Comparison of ENCODE assay signal across 12 cellular contexts in genomic region chr6:156917213-156917612, GRCh38.
DNase-seq lines count a peak whose midpoint lies in the region; ATAC-seq lines count a peak whose summit lies in the region.
"Had no signal": no experiment of that assay in that cellular context is flagged by ENCODE, and none has a peak within 500 bp of the region (broad histone marks: within the 10 kb centered on the region; RNA-seq: fewer than 3 reads in every experiment).

No MANE protein-coding gene starts in this region.

- POLR2A ChIA-PET in T-cell (lab: Charles Lee) = interaction anchor here in 1 of 2 donors (0.6 kb wide), 1 partner anchor 14 kb away, joined by 3 read pairs; no protein-coding TSS in a partner anchor

- H3K9me3 Mint-ChIP-seq in T-cell = no peaks in the 10 kb centered on the region

- H3K27ac Mint-ChIP-seq in T-cell = peak overlapping the region; percentile 0 to 56

- H3K4me3 Mint-ChIP-seq in T-cell = no peak overlapping the region

- H3K36me3 Mint-ChIP-seq in T-cell = peaks cover 18% of the 10 kb centered on the region

- H3K4me1 Mint-ChIP-seq in T-cell = peaks cover 71 to 79% (median 73%) of the 10 kb centered on the region in 3 donors

- no peak overlapping the region for H3K4me3 ChIP-seq in skeletal muscle cell (ENCODE audit: low read depth, low read length)
- H3K4me3 ChIP-seq: coronary artery had no signal

- DNase-seq in T-cell (no peak), skeletal muscle cell (ENCODE audit: low read depth) (peak; percentile 9), NCI-H524 (lab: John Stamatoyannopoulos, UW) (no peak), UCSD-AML1 (lab: John Stamatoyannopoulos, UW; ENCODE audit: unreplicated experiment) (no peak)
- no peak for DNase-seq in effector CD8-positive, alpha-beta T cell (lab: John Stamatoyannopoulos, UW)
- no peak for DNase-seq in stimulated activated CD4-positive, alpha-beta T cell treated with anti-CD3 and anti-CD28 coated beads, Interleukin-1b, Interleukin-23, amount 100 ng/mL, for 48 hours
- DNase-seq: NCI-H1694, nucleus accumbens had no signal

- H3K27me3 Mint-ChIP-seq in T-cell = no peaks in the 10 kb centered on the region

- ATAC-seq in GM19023 (IDR thresholded peaks at IDR 0.05; ENCODE audit: unreplicated experiment) = peak; percentile 55
- peak; percentile 71 for ATAC-seq in HG02678 (IDR thresholded peaks at IDR 0.05; ENCODE audit: unreplicated experiment)
- ATAC-seq in T-cell (replicated peaks in 1 of 4) = no peak
- ATAC-seq: Right ventricle myocardium inferior had no signal

- CTCF ChIA-PET in T-cell (lab: Charles Lee) = no interaction called here

Comparison
In these comparisons a context has a peak if more than half of its experiments do, and no peak if none do; other contexts are left out.
1. ATAC-seq: peak in GM19023 (single experiment) and HG02678 (single experiment); none in T-cell (0 of 4).